In the genomic region with DNA sequence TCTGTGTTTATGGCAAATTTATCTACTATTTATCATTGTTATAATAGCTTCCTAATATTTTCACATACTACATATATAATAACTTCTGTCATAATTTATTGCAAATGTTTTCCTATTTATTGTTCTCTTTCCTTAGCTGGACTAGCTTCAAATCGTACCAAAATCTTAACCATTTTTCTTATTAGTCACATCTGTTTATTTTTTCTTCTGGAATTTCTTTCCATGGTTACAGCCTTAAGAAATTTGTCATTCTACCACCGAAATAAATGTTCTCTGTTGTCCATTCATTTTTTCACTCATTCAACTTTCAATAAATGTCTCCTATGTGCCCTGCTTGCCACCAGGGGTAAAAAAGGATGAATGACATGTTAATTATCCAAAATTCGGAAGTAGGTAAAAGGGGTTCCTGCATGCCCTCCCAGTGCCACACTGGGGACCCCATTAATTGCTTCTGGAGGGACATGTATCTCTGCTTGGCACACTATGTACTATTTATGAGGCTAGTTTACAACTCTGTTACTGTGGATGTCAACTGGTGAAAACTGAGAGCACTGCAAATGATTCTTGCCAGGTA, we compare ENCODE assay signal across 22 cellular contexts.
DNase-seq lines count a peak whose midpoint lies in the region; ATAC-seq and TF ChIP-seq lines count a peak whose summit lies in the region.
"Had no signal": no experiment of that assay in that cellular context is flagged by ENCODE, and none has a peak within 500 bp of the region (broad histone marks: within the 10 kb centered on the region; RNA-seq: fewer than 3 reads in every experiment).

No MANE protein-coding gene starts in this region.

- H3K56ac ChIP-seq in H9 (ENCODE audit: insufficient read length, low read depth, low read length) = no peak overlapping the region

- peaks cover 35% of the 10 kb centered on the region for H3K4me1 ChIP-seq in CD8-positive, alpha-beta T cell (ENCODE audit: insufficient read depth, low read length)
- H3K4me1 ChIP-seq in neutrophil (ENCODE audit: control insufficient read depth in 1 of 2, insufficient read depth in 1 of 2, low read depth in 1 of 2, low read length in 1 of 2) (no peaks in the 10 kb centered on the region), Peyer's patch (no peaks in the 10 kb centered on the region), H9 (ENCODE audit: insufficient read depth, low read length) (no peaks in the 10 kb centered on the region)
- H3K4me1 ChIP-seq: BE2C, thyroid gland had no signal

- H4K5ac ChIP-seq in H9 (ENCODE audit: insufficient read length, low read depth, low read length) = no peak overlapping the region

- no peak for ATAC-seq in CD8-positive, alpha-beta T cell
- no peak for ATAC-seq in GM19455 (IDR thresholded peaks at IDR 0.05; ENCODE audit: unreplicated experiment)
- ATAC-seq: right cardiac atrium; stimulated activated effector memory CD8-positive, alpha-beta T cell treated with anti-CD3 and anti-CD28 coated beads, Interleukin-12 subunit alpha, Interleukin-12 subunit beta, amount 100 ng/mL, for 72 hours had no signal

- H2BK15ac ChIP-seq in H9 (ENCODE audit: low read depth, low read length) = no peak overlapping the region

- no peak for DNase-seq in CD8-positive, alpha-beta T cell
- DNase-seq in LHCN-M2 (ENCODE audit: low read depth) = peak; percentile 57
- DNase-seq in dedifferentiated amniotic fluid mesenchymal stem cell (ENCODE audit: extremely low spot score) = peak; percentile 54
- no peak for DNase-seq in Peyer's patch
- no peak for DNase-seq in H9
- DNase-seq in kidney glomerular epithelial cell (lab: John Stamatoyannopoulos, UW) = no peak
- DNase-seq: activated CD4-positive, alpha-beta T cell treated with anti-CD3 and anti-CD28 coated beads, Interleukin-2, amount 10 ng/mL, durations not matched to agents 7 days and 5 days; activated CD8-positive, alpha-beta memory T cell treated with anti-CD3 and anti-CD28 coated beads, Interleukin-2, amount 50 U/mL, for 4 hours; BE2C; caudate nucleus; effector CD4-positive, alpha-beta T cell; KG1; NCI-H2081; NCI-H510A treated with DMSO at 0.1 percent for 48 hours; right cardiac atrium; thyroid gland had no signal

- no peak overlapping the region for H3K4me2 ChIP-seq in H9 (ENCODE audit: insufficient read depth, insufficient read length, low read length)

- no peak overlapping the region for H3K18ac ChIP-seq in H9 (ENCODE audit: insufficient read length, low read depth, low read length)

- H2BK120ac ChIP-seq in H9 (ENCODE audit: low read depth, low read length, poor library complexity, severe bottlenecking) = no peak overlapping the region

- no peaks in the 10 kb centered on the region for H3K23me2 ChIP-seq in H9 (ENCODE audit: insufficient read length, low read depth, low read length, poor library complexity, severe bottlenecking)

- H3K4me3 Mint-ChIP-seq in CD8-positive, alpha-beta T cell = no peak overlapping the region
- H3K4me3 Mint-ChIP-seq in H9 = no peak overlapping the region
- H3K4me3 Mint-ChIP-seq: activated CD4-positive, alpha-beta T cell treated with anti-CD3 and anti-CD28 coated beads, Interleukin-2, amount 10 ng/mL, durations not matched to agents 7 days and 5 days; stimulated activated effector memory CD8-positive, alpha-beta T cell treated with anti-CD3 and anti-CD28 coated beads, Interleukin-12 subunit alpha, Interleukin-12 subunit beta, amount 100 ng/mL, for 72 hours had no signal

- H2AK5ac ChIP-seq in H9 (ENCODE audit: insufficient read length, low read length) = no peak overlapping the region

- no peak overlapping the region for H3K14ac ChIP-seq in H9 (ENCODE audit: insufficient read depth, low read length)

- H2AFZ ChIP-seq in H9 (ENCODE audit: low read length) = no peak overlapping the region

- intact Hi-C loops in CD8-positive, alpha-beta T cell (cut with DNase I, micrococcal nuclease) = no loop called here

- no peaks in the 10 kb centered on the region for H3K9me3 Mint-ChIP-seq in CD8-positive, alpha-beta T cell
- peaks cover 64 to 69% of the 10 kb centered on the region in 2 experiments for H3K9me3 Mint-ChIP-seq in H9
- H3K9me3 Mint-ChIP-seq: activated CD4-positive, alpha-beta T cell treated with anti-CD3 and anti-CD28 coated beads, Interleukin-2, amount 10 ng/mL, durations not matched to agents 7 days and 5 days; stimulated activated effector memory CD8-positive, alpha-beta T cell treated with anti-CD3 and anti-CD28 coated beads, Interleukin-12 subunit alpha, Interleukin-12 subunit beta, amount 100 ng/mL, for 72 hours had no signal

- peaks cover 55% of the 10 kb centered on the region for H3K36me3 Mint-ChIP-seq in CD8-positive, alpha-beta T cell
- H3K36me3 Mint-ChIP-seq in H9 (ENCODE audit: insufficient read depth in 1 of 3, low read depth in 3 of 3) = peaks cover 0 to 2% (median 0%) of the 10 kb centered on the region in 3 experiments; a peak in 2 of 7 replicates

- no peak overlapping the region for H3T11ph ChIP-seq in H9 (ENCODE audit: low read length)

- TF ChIP-seq CTCF in CD8-positive, alpha-beta T cell (IDR thresholded peaks at IDR 0.05) = no peak
- TF ChIP-seq CTCF in neutrophil (IDR thresholded peaks at IDR 0.05) (no peak), Peyer's patch (IDR thresholded peaks at IDR 0.05) (no peak), H9 (conservative IDR thresholded peaks at IDR 0.05) (no peak)

- H3K27ac Mint-ChIP-seq in CD8-positive, alpha-beta T cell = peak overlapping the region; percentile 41
- no peak overlapping the region for H3K27ac Mint-ChIP-seq in H9
- H3K27ac Mint-ChIP-seq: activated CD4-positive, alpha-beta T cell treated with anti-CD3 and anti-CD28 coated beads, Interleukin-2, amount 10 ng/mL, durations not matched to agents 7 days and 5 days; stimulated activated effector memory CD8-positive, alpha-beta T cell treated with anti-CD3 and anti-CD28 coated beads, Interleukin-12 subunit alpha, Interleukin-12 subunit beta, amount 100 ng/mL, for 72 hours had no signal

- no peak overlapping the region for H2BK12ac ChIP-seq in H9 (ENCODE audit: insufficient read length, low read depth, low read length)

- POLR2A ChIA-PET in CD8-positive, alpha-beta T cell (lab: Charles Lee) = no interaction called here

- CTCF ChIA-PET in CD8-positive, alpha-beta T cell (lab: Charles Lee) = no interaction called here

- no peak overlapping the region for H3K4me3 ChIP-seq in CD8-positive, alpha-beta T cell (ENCODE audit: low read depth, low read length)
- no peak overlapping the region for H3K4me3 ChIP-seq in neutrophil (ENCODE audit: low read depth in 1 of 2, low read length in 1 of 2)
- no peak overlapping the region for H3K4me3 ChIP-seq in Peyer's patch
- H3K4me3 ChIP-seq: esophagus muscularis mucosa, lung, thyroid gland had no signal

- TF ChIP-seq POLR2A in Peyer's patch (IDR thresholded peaks at IDR 0.05) = no peak

- H2BK5ac ChIP-seq in H9 (ENCODE audit: insufficient read length, low read length) = no peak overlapping the region

- no peaks in the 10 kb centered on the region for H3K27me3 Mint-ChIP-seq in CD8-positive, alpha-beta T cell (ENCODE audit: low read depth)
- no peaks in the 10 kb centered on the region; the same call in 1 of the 2 replicates for H3K27me3 Mint-ChIP-seq in H9 (ENCODE audit: low read depth)
- H3K27me3 Mint-ChIP-seq: activated CD4-positive, alpha-beta T cell treated with anti-CD3 and anti-CD28 coated beads, Interleukin-2, amount 10 ng/mL, durations not matched to agents 7 days and 5 days had no signal

- H4K8ac ChIP-seq in H9 (replicated peaks; ENCODE audit: insufficient read length, low read depth, low read length) = no peak overlapping the region

- no peaks in the 10 kb centered on the region for H3K9me3 ChIP-seq in CD8-positive, alpha-beta T cell (ENCODE audit: low read length)
- H3K9me3 ChIP-seq in neutrophil (no peaks in the 10 kb centered on the region), Peyer's patch (no peaks in the 10 kb centered on the region), H9 (ENCODE audit: control insufficient read depth, low read depth, low read length) (peaks cover 23% of the 10 kb centered on the region)
- H3K9me3 ChIP-seq: BE2C, esophagus muscularis mucosa, thyroid gland had no signal

- no peak overlapping the region for H3K4ac ChIP-seq in H9 (ENCODE audit: low read depth, low read length)

- H3K23ac ChIP-seq in H9 (ENCODE audit: insufficient read length, low read depth, low read length) = no peak overlapping the region

- H3K4me1 Mint-ChIP-seq in CD8-positive, alpha-beta T cell (ENCODE audit: low read depth) = peaks cover 62% of the 10 kb centered on the region
- peaks cover 7 to 13% of the 10 kb centered on the region in 2 experiments for H3K4me1 Mint-ChIP-seq in H9

- no peak overlapping the region for H3K9ac ChIP-seq in H9 (ENCODE audit: extremely low read depth, insufficient read length, low read length)

- no peaks in the 10 kb centered on the region for H3K79me1 ChIP-seq in H9 (ENCODE audit: insufficient read depth, low read depth, low read length, poor library complexity, severe bottlenecking)

- H4K91ac ChIP-seq in H9 (ENCODE audit: insufficient read length, low read depth, low read length) = no peak overlapping the region

- no peaks in the 10 kb centered on the region for H3K36me3 ChIP-seq in CD8-positive, alpha-beta T cell (ENCODE audit: insufficient read depth, low read length)
- H3K36me3 ChIP-seq in neutrophil (peaks cover 15% of the 10 kb centered on the region), Peyer's patch (no peaks in the 10 kb centered on the region)
- H3K36me3 ChIP-seq: BE2C, esophagus muscularis mucosa, thyroid gland had no signal

- H3K27me3 ChIP-seq in CD8-positive, alpha-beta T cell (ENCODE audit: insufficient read depth, low read length) = no peaks in the 10 kb centered on the region
- H3K27me3 ChIP-seq in neutrophil (no peaks in the 10 kb centered on the region), Peyer's patch (no peaks in the 10 kb centered on the region), H9 (ENCODE audit: insufficient read depth, low read length) (no peaks in the 10 kb centered on the region)
- H3K27me3 ChIP-seq: BE2C, esophagus muscularis mucosa, thyroid gland had no signal

- no peak overlapping the region for H2BK20ac ChIP-seq in H9 (ENCODE audit: low read depth, low read length, poor library complexity, severe bottlenecking)

- no peaks in the 10 kb centered on the region for H3K79me2 ChIP-seq in H9 (ENCODE audit: insufficient read depth, low read length)

- no peaks in the 10 kb centered on the region for H4K20me1 ChIP-seq in H9 (ENCODE audit: control insufficient read depth, insufficient read depth, insufficient read length)

- WGBS in H9 (ENCODE audit: extremely low coverage, insufficient read length, low lambda C conversion rate) = no CpG with 5 or more reads among the region's 3 CpGs

- no peak overlapping the region for H3K27ac ChIP-seq in CD8-positive, alpha-beta T cell (ENCODE audit: low read depth, low read length)
- H3K27ac ChIP-seq in neutrophil (peak overlapping the region; percentile 31), Peyer's patch (no peak overlapping the region), H9 (ENCODE audit: insufficient read length, low read depth, low read length) (no peak overlapping the region)
- H3K27ac ChIP-seq: esophagus muscularis mucosa, RWPE1, thyroid gland had no signal

Comparison
In these comparisons a context has a peak if more than half of its experiments do, and no peak if none do; other contexts are left out.
1. DNase-seq: peak in LHCN-M2 (single experiment) and dedifferentiated amniotic fluid mesenchymal stem cell (single experiment); none in CD8-positive, alpha-beta T cell (0 of 7), Peyer's patch (0 of 3), H9 (single experiment) and kidney glomerular epithelial cell (single experiment).